In genomic region chr3:22922317-22922716, GRCh38 we compare ENCODE assay signal across 1 cellular context.
TF ChIP-seq lines count a peak whose summit lies in the region.

No MANE protein-coding gene starts in this region.

TF ChIP-seq in liver, 16 proteins besides CTCF, POLR2A, EP300 and RAD21 (continued from another document):
- TF ChIP-seq REST (IDR thresholded peaks at IDR 0.05) (no peak), HNF4G (IDR thresholded peaks at IDR 0.05) (no peak), YY1 (IDR thresholded peaks at IDR 0.05) (no peak)
- TF ChIP-seq, protein P1, sequence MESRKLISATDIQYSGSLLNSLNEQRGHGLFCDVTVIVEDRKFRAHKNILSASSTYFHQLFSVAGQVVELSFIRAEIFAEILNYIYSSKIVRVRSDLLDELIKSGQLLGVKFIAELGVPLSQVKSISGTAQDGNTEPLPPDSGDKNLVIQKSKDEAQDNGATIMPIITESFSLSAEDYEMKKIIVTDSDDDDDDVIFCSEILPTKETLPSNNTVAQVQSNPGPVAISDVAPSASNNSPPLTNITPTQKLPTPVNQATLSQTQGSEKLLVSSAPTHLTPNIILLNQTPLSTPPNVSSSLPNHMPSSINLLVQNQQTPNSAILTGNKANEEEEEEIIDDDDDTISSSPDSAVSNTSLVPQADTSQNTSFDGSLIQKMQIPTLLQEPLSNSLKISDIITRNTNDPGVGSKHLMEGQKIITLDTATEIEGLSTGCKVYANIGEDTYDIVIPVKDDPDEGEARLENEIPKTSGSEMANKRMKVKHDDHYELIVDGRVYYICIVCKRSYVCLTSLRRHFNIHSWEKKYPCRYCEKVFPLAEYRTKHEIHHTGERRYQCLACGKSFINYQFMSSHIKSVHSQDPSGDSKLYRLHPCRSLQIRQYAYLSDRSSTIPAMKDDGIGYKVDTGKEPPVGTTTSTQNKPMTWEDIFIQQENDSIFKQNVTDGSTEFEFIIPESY (IDR thresholded peaks at IDR 0.05), result no peak
